9 cellular contexts compared by ENCODE assay signal in genomic region chr7:5282464-5283316, GRCh38. TPM values are rescaled to one million over a fixed set of nuclear protein-coding genes. Genes with fewer than 3 reads are reported as not detected.
DNase-seq lines count a peak whose midpoint lies in the region; ATAC-seq and TF ChIP-seq lines count a peak whose summit lies in the region.
"Had no signal": no experiment of that assay in that cellular context is flagged by ENCODE, and none has a peak within 500 bp of the region (broad histone marks: within the 10 kb centered on the region; RNA-seq: fewer than 3 reads in every experiment).

SLC29A4 (plus strand) TSS chr7:5282943; CDS start chr7:5287817, 4,874 bp downstream.

- H3K4me3 ChIP-seq in coronary artery: peak within 1 kb of the TSS; percentile 75
- peak within 1 kb of the TSS; percentile 60 for H3K4me3 ChIP-seq in mesodermal cell (ENCODE audit: extremely low read depth, insufficient read depth, low read length, poor library complexity, severe bottlenecking)
- H3K4me3 ChIP-seq in tibial nerve: peak within 1 kb of the TSS; percentile 15 to 54 (median 42)

- H3K4me1 ChIP-seq in mesodermal cell (ENCODE audit: control insufficient read depth, insufficient read depth, low read length, poor library complexity, severe bottlenecking) (no peaks in the 10 kb centered on the region), tibial nerve (peaks cover 0 to 22% (median 7%) of the 10 kb centered on the region in 4 donors)

- no peak for TF ChIP-seq POLR2A in tibial nerve (IDR thresholded peaks at IDR 0.05)

- H3K27ac ChIP-seq in coronary artery (no peak within 1 kb of the TSS), mesodermal cell (ENCODE audit: low read depth, low read length, severe bottlenecking) (no peak within 1 kb of the TSS), tibial nerve (no peak within 1 kb of the TSS)

- no peak for ATAC-seq in HG03565 (IDR thresholded peaks at IDR 0.05; ENCODE audit: unreplicated experiment)

- TF ChIP-seq CTCF in coronary artery (IDR thresholded peaks at IDR 0.05): no peak
- no peak for TF ChIP-seq CTCF in tibial nerve (IDR thresholded peaks at IDR 0.05)

- WGBS in mesodermal cell (ENCODE audit: insufficient coverage in 2 of 2), 2 experiments: 0 to 1% methylated on average over 2 to 17 of the region's 69 CpGs
- WGBS in tibial nerve, 2 donors: 0% methylated on average over 6 to 16 of the region's 69 CpGs

- no peaks in the 10 kb centered on the region for H3K9me3 ChIP-seq in mesodermal cell (ENCODE audit: control insufficient read depth, low read length)
- no peaks in the 10 kb centered on the region for H3K9me3 ChIP-seq in tibial nerve

- no peak for TF ChIP-seq EP300 in tibial nerve (IDR thresholded peaks at IDR 0.05)

- no peaks in the 10 kb centered on the region for H3K36me3 ChIP-seq in mesodermal cell (ENCODE audit: control insufficient read depth, insufficient read depth, low read length)
- H3K36me3 ChIP-seq in tibial nerve: no peaks in the 10 kb centered on the region

- H3K27me3 ChIP-seq in tibial nerve: peaks cover 0 to 19% of the 10 kb centered on the region in 2 donors

- peak in 2 of 3 experiments; percentile 43 to 53 for DNase-seq in NCI-H1417 (lab: John Stamatoyannopoulos, UW)
- DNase-seq in NCI-H1417 treated with DMSO at 0.1 percent for 48 hours (lab: John Stamatoyannopoulos, UW): no peak
- peak; percentile 29 for DNase-seq in NCI-H460 (ENCODE audit: extremely low read depth, low read depth)
- no peak for DNase-seq in coronary artery (ENCODE audit: low spot score)
- DNase-seq in tibial nerve (ENCODE audit: low spot score in 2 of 2): no peak
- no peak for DNase-seq in NCI-H2107 treated with DMSO at 0.1 percent for 48 hours (lab: John Stamatoyannopoulos, UW; ENCODE audit: unreplicated experiment)
- DNase-seq: CD4-positive, CD25-positive, alpha-beta regulatory T cell had no signal

RNA-seq across cellular contexts. Expression of gene SLC29A4, which starts in this region (rescaled TPM):
- 2.5 TPM in 2 replicates for total RNA-seq in NCI-H460 (2014; rRNA removed; shearing (Covaris generic))
- 2.2 and 11.4 TPM in 2 replicates for polyA plus RNA-seq in NCI-H460 (2014; cell fraction: nucleus; rRNA removed)
- 19.6 TPM for polyA plus RNA-seq in mesodermal cell (2013, experiment 1 of 2)
- 15.9 TPM for polyA plus RNA-seq in mesodermal cell (2013, experiment 2 of 2)
- 1 to 10 TPM; 1.4 to 6.3 (median 2.7) TPM for total RNA-seq in tibial nerve

Comparison
In these comparisons a context has a peak if more than half of its experiments do, and no peak if none do; other contexts are left out.
1. DNase-seq: peak in NCI-H1417 (2 of 3) and NCI-H460 (single experiment); none in NCI-H1417 treated with DMSO at 0.1 percent for 48 hours (single experiment), coronary artery (single experiment), tibial nerve (0 of 2) and NCI-H2107 treated with DMSO at 0.1 percent for 48 hours (single experiment).
2. Peak in every context shown above with its lines, with median percentiles within 50 percentile points of each other: H3K4me3 ChIP-seq.